Comparison of ENCODE assay signal across 29 cellular contexts in genomic region chr2:27712547-27712946, GRCh38.
"Had no signal": no experiment of that assay in that cellular context is flagged by ENCODE, and none has a peak within 500 bp of the region (broad histone marks: within the 10 kb centered on the region; RNA-seq: fewer than 3 reads in every experiment).

No MANE protein-coding gene starts in this region.

- H3K9me3 ChIP-seq: adrenal gland, heart left ventricle, pancreas, psoas muscle, uterus had no signal

- H3K4me1 ChIP-seq: pancreas had no signal

- DNase-seq: activated CD4-positive, alpha-beta T cell treated with anti-CD3 and anti-CD28 coated beads for 48 hours; activated CD4-positive, alpha-beta T cell treated with anti-CD3 and anti-CD28 coated beads, Interleukin-2, amount 50 U/mL, for 48 hours; activated effector memory CD4-positive, alpha-beta T cell treated with Interleukin-2 at 50 U/mL for 16 hours; activated naive CD4-positive, alpha-beta T cell treated with anti-CD3 and anti-CD28 coated beads for 36 hours; activated naive CD8-positive, alpha-beta T cell treated with anti-CD3 and anti-CD28 coated beads for 36 hours; aorta; dorsolateral prefrontal cortex; effector memory CD4-positive, alpha-beta T cell; foreskin keratinocyte; heart left ventricle; hypothalamus; immature natural killer cell; kidney; left colon; nephron progenitor cell; pancreas; psoas muscle; stimulated activated CD4-positive, alpha-beta T cell treated with anti-CD3 and anti-CD28 coated beads, Interleukin-15, amount 100 ng/mL, for 24 hours; stimulated activated CD4-positive, alpha-beta T cell treated with anti-CD3 and anti-CD28 coated beads, Interleukin-2, amount 100 ng/mL, for 24 hours; stimulated activated naive CD4-positive, alpha-beta T cell treated with Interleukin-2 at 50 U/mL for 16 hours; T-helper 17 cell; T1000; trophoblast cell; uterus; WERI-Rb-1 had no signal

- H3K36me3 ChIP-seq: adrenal gland, cardiac muscle cell, heart left ventricle, pancreas, uterus, WERI-Rb-1 had no signal

- H3K4me3 ChIP-seq: adrenal gland, cardiac muscle cell, coronary artery, dorsolateral prefrontal cortex, heart left ventricle, pancreas, psoas muscle, uterus had no signal

- ATAC-seq: activated CD4-positive, CD25-positive, alpha-beta regulatory T cell treated with anti-CD3 and anti-CD28 coated beads, Interleukin-2, amount 50 U/mL, for 24 hours; foreskin keratinocyte; heart left ventricle; left colon; pancreas; psoas muscle; T-helper 17 cell had no signal

- H3K27me3 ChIP-seq: adrenal gland, cardiac muscle cell, dorsolateral prefrontal cortex, foreskin keratinocyte, pancreas, uterus had no signal

- H3K27ac ChIP-seq: adrenal gland, cardiac muscle cell, foreskin keratinocyte, pancreas, psoas muscle, uterus, WERI-Rb-1 had no signal
